10 cellular contexts compared by ENCODE assay signal in the genomic region with DNA sequence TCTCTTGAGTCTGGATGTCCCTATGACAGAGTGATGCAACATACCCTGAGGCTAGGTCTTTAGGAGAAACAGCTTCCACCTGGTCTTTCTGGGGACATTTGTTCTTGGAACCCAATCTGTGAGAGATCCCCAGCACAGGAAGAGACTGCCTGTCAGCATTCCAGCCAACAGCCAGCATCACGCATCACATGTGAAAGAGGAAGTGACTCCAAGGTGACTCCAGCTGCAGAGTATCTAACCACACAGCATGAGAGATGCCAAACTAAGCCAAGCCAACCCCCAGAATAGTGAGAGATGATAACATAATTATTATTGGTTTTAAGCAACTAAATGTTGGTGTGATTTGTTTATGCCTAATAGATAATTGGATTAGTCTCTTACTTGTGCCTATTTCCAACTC. TPM values are rescaled to one million over a fixed set of nuclear protein-coding genes. Genes with fewer than 3 reads are reported as not detected.
DNase-seq lines count a peak whose midpoint lies in the region; ATAC-seq, FAIRE-seq and TF ChIP-seq lines count a peak whose summit lies in the region.
"Had no signal": no experiment of that assay in that cellular context is flagged by ENCODE, and none has a peak within 500 bp of the region (broad histone marks: within the 10 kb centered on the region; RNA-seq: fewer than 3 reads in every experiment).

No MANE protein-coding gene starts in this region.

- H3K4me1 ChIP-seq in heart left ventricle: peaks cover 0 to 8% (median under 1%) of the 10 kb centered on the region in 12 donors
- H3K4me1 ChIP-seq in GM12878 (ENCODE audit: control insufficient read depth, insufficient read depth, low read length): no peaks in the 10 kb centered on the region

- POLR2A ChIA-PET in GM12878 (lab: Charles Lee): no interaction called here

- H3K4me3 ChIP-seq in heart left ventricle: no peak overlapping the region
- H3K4me3 ChIP-seq in GM12878: no peak overlapping the region

- H3K27me3 ChIP-seq in heart left ventricle: no peaks in the 10 kb centered on the region
- peaks cover 0 to 2% of the 10 kb centered on the region in 2 experiments; a peak in 1 of 4 replicates for H3K27me3 ChIP-seq in GM12878 (replicated peaks in 1 of 2; ENCODE audit: control insufficient read depth in 2 of 2, insufficient read depth in 2 of 2, low read length in 1 of 2)

- ATAC-seq in heart left ventricle (peak in 3 of 4 donors; percentile 54 to 81 (median 54)), HG03378 (IDR thresholded peaks at IDR 0.05; ENCODE audit: unreplicated experiment) (peak; percentile 75), GM12878 (peak; percentile 66), HG03025 (IDR thresholded peaks at IDR 0.05; ENCODE audit: low FRiP score, unreplicated experiment) (no peak)
- ATAC-seq: SK-N-SH treated with all-trans-retinoic acid at 6 μM for 48 hours had no signal

- 8 to 40% (median 28%) methylated on average over 1 of the region's 1 CpG for WGBS in heart left ventricle, 4 donors
- 0% methylated on average over 1 of the region's 1 CpG for WGBS in GM12878 (ENCODE audit: insufficient coverage, insufficient replicate concordance, low lambda C conversion rate, missing lambda C conversion rate)

- intact Hi-C loops in heart left ventricle (cut with DNase I) (loop anchor here in 8 of 10 donors (5.0 kb wide), 3 partner anchors 126 to 201 kb away; no protein-coding TSS in a partner anchor), cardiac septum (cut with DNase I) (loop anchor here (5.0 kb wide), 1 partner anchor 141 kb away; no protein-coding TSS in a partner anchor), GM12878 (cut with micrococcal nuclease; ENCODE audit: unreplicated experiment) (no loop called here)

- H3K9me3 ChIP-seq in heart left ventricle (no peaks in the 10 kb centered on the region), GM12878 (replicated peaks; ENCODE audit: control insufficient read depth, insufficient read depth, low read length) (no peaks in the 10 kb centered on the region)

- CTCF ChIA-PET in GM12878 (lab: Yijun Ruan, JAX): interaction anchor here (0.6 to 6.4 kb wide), 4 partner anchors 139 to 201 kb away, joined by 3 to 33 read pairs (median 4); no protein-coding TSS in a partner anchor

- SMC1A ChIA-PET in GM12878 (lab: Charles Lee; ENCODE audit: uncharacterized antibody, unreplicated experiment): interaction anchor here (1.0 kb wide), 1 partner anchor 142 kb away, joined by 3 read pairs; no protein-coding TSS in a partner anchor

- H3K9ac ChIP-seq in GM12878 (ENCODE audit: control insufficient read depth, insufficient read depth, low read length): no peak overlapping the region

- no peaks in the 10 kb centered on the region for H3K79me2 ChIP-seq in GM12878 (ENCODE audit: control insufficient read depth, insufficient read depth, low read length)

- H2AFZ ChIP-seq in GM12878 (ENCODE audit: control insufficient read depth, low read depth, low read length): no peak overlapping the region

- no peaks in the 10 kb centered on the region for H4K20me1 ChIP-seq in GM12878 (ENCODE audit: control insufficient read depth, insufficient read depth)

- no peak for TF ChIP-seq EP300 in GM12878 (IDR thresholded peaks at IDR 0.05; ENCODE audit: borderline replicate concordance in 1 of 2, control insufficient read depth in 1 of 2, low read depth in 2 of 2, low read length in 2 of 2)

- H3K27ac ChIP-seq in heart left ventricle (no peak overlapping the region), GM12878 (ENCODE audit: control insufficient read depth, insufficient read depth) (no peak overlapping the region)

- no peaks in the 10 kb centered on the region for H3K36me3 ChIP-seq in heart left ventricle
- no peaks in the 10 kb centered on the region for H3K36me3 ChIP-seq in GM12878 (ENCODE audit: control insufficient read depth in 2 of 2, insufficient read depth in 2 of 2, low read length in 1 of 2)

- FAIRE-seq in GM12878 (lab: Jason Lieb, UNC): peak; percentile 52

- no peak for TF ChIP-seq RAD21 in GM12878 (IDR thresholded peaks at IDR 0.05; ENCODE audit: insufficient read depth, low read depth, low read length)

- in situ Hi-C loops in GM12878 (cut with MboI): loop anchor here (5.0 kb wide), 2 partner anchors 146 to 201 kb away; partner anchors contain the start of gene CNDP2

- TF ChIP-seq POLR2A in heart left ventricle (IDR thresholded peaks at IDR 0.05): no peak
- no peak for TF ChIP-seq POLR2A in GM12878 (IDR thresholded peaks at IDR 0.05; ENCODE audit: low read depth, low read length)

- DNase-seq in heart left ventricle: peak in 1 of 5 donors; percentile 43
- DNase-seq in cardiac septum (ENCODE audit: low spot score): no peak
- DNase-seq in GM12878 (ENCODE audit: low read depth, low spot score): no peak
- peak; percentile 37 for DNase-seq in stromal cell of bone marrow (ENCODE audit: low read depth)
- DNase-seq in cerebellar nuclear complex (lab: John Stamatoyannopoulos, UW): no peak
- DNase-seq in T-helper 9 cell: no peak
- DNase-seq: C1 segment of cervical spinal cord had no signal

- RAD21 ChIA-PET in GM12878 (lab: Charles Lee; ENCODE audit: unreplicated experiment): interaction anchor here (0.7 kb wide), 1 partner anchor 142 kb away, joined by 3 read pairs; no protein-coding TSS in a partner anchor

- BruUV-seq in GM12878 (replicated peaks; lab: Mats Ljungman, UMichigan): no TSS peak

- H3K4me2 ChIP-seq in GM12878 (ENCODE audit: control insufficient read depth, insufficient read depth): no peak overlapping the region

- no peak for TF ChIP-seq CTCF in heart left ventricle (IDR thresholded peaks at IDR 0.05)
- no peak for TF ChIP-seq CTCF in GM12878 (IDR thresholded peaks at IDR 0.05 in 2 of 3, conservative IDR thresholded peaks at IDR 0.05 in 1 of 3; ENCODE audit: control insufficient read depth in 2 of 3, extremely low read depth in 1 of 3, insufficient read depth in 1 of 3, low read depth in 3 of 3, low read length in 3 of 3)

TF ChIP-seq in GM12878, 131 proteins besides CTCF, POLR2A, EP300 and RAD21:
- no peak for TF ChIP-seq JUNB (IDR thresholded peaks at IDR 0.05)
- TF ChIP-seq SPI1 (IDR thresholded peaks at IDR 0.05; ENCODE audit: borderline replicate concordance, insufficient read depth, low read depth, low read length): peak; percentile 90
- TF ChIP-seq PAX5 (IDR thresholded peaks at IDR 0.05; ENCODE audit: borderline replicate concordance, low read depth, low read length): no peak
- no peak for TF ChIP-seq ZNF207 (IDR thresholded peaks at IDR 0.05; ENCODE audit: borderline replicate concordance)
- no peak for TF ChIP-seq CREM (IDR thresholded peaks at IDR 0.05; ENCODE audit: low read depth)
- TF ChIP-seq ZBED1 (IDR thresholded peaks at IDR 0.05; ENCODE audit: borderline replicate concordance): no peak
- TF ChIP-seq ZNF217 (IDR thresholded peaks at IDR 0.05): no peak

RNA-seq across cellular contexts. Expression of gene C18orf63, which starts 35.7 kb away (rescaled TPM):
- total RNA-seq in heart left ventricle (not detected), cardiac septum (not detected), GM12878 (2014; rRNA removed) (not detected in 2 replicates), GM12878 (2014; rRNA removed; fragmentation: Illumina TruSeq; extraction: Trizol) (not detected in 2 replicates), GM12878 (2021) (not detected in 2 replicates)
- polyA plus RNA-seq in heart left ventricle (not detected), GM12878 (2011; rRNA removed) (not detected in 2 replicates), GM12878 (2014; fragmentation: Illumina TruSeq; extraction: Trizol) (not detected in 2 replicates), GM12878 (2014; fragmentation: Nextera tagmentation; extraction: Ambion mirVana) (not detected), GM12878 (2014; rRNA removed) (not detected in 2 replicates), GM12878 (2016; fragmentation: Nextera tagmentation; extraction: Ambion mirVana) (not detected)
- not detected in 2 replicates for total RNA-seq in GM12878 (2013; cell fraction: nucleolus; rRNA removed)
- polyA plus RNA-seq in GM12878 (2011; ENCODE audit: low read depth): not detected
- polyA plus RNA-seq in GM12878 (2011; cell fraction: cytosol; rRNA removed): not detected in 2 replicates
- polyA plus RNA-seq in GM12878 (2011; cell fraction: nucleus; rRNA removed): not detected in 2 replicates
- polyA plus RNA-seq in GM12878 (2012): not detected in 2 replicates
- not detected in 2 replicates for polyA minus RNA-seq in GM12878 (2011; rRNA and poly(A)+ RNA removed)
- polyA minus RNA-seq in GM12878 (2011; cell fraction: cytosol; rRNA and poly(A)+ RNA removed): not detected in 2 replicates
- polyA minus RNA-seq in GM12878 (2011; cell fraction: nucleus; rRNA and poly(A)+ RNA removed): not detected in 2 replicates

RNA-seq across cellular contexts. Expression of gene CYB5A, which starts 59.6 kb away (rescaled TPM):
- 100 to 1,000 TPM in 4 of 9 donors, 10 to 100 TPM in 5; 46.5 to 146 (median 83.3) TPM for total RNA-seq in heart left ventricle
- 10 to 100 TPM; 50.7 to 56.4 TPM for polyA plus RNA-seq in heart left ventricle
- 57.2 TPM for total RNA-seq in cardiac septum
- 49.2 and 49.6 TPM in 2 replicates for total RNA-seq in GM12878 (2013; cell fraction: nucleolus; rRNA removed)
- 63.2 and 76.9 TPM in 2 replicates for total RNA-seq in GM12878 (2014; rRNA removed)
- total RNA-seq in GM12878 (2014; rRNA removed; fragmentation: Illumina TruSeq; extraction: Trizol): 63.9 and 68.7 TPM in 2 replicates
- total RNA-seq in GM12878 (2021): 60.2 and 60.4 TPM in 2 replicates
- 29.6 TPM for polyA plus RNA-seq in GM12878 (2011; ENCODE audit: low read depth)
- polyA plus RNA-seq in GM12878 (2011; rRNA removed): 106 and 119 TPM in 2 replicates
- polyA plus RNA-seq in GM12878 (2011; cell fraction: cytosol; rRNA removed): 126 and 164 TPM in 2 replicates
- 57.7 and 65.9 TPM in 2 replicates for polyA plus RNA-seq in GM12878 (2011; cell fraction: nucleus; rRNA removed)
- polyA plus RNA-seq in GM12878 (2012): 46.7 and 56.5 TPM in 2 replicates
- polyA plus RNA-seq in GM12878 (2014; fragmentation: Illumina TruSeq; extraction: Trizol): 78.6 and 87.4 TPM in 2 replicates
- polyA plus RNA-seq in GM12878 (2014; fragmentation: Nextera tagmentation; extraction: Ambion mirVana): 100 to 1,000 TPM; 120 to 129 TPM
- polyA plus RNA-seq in GM12878 (2014; rRNA removed): 57.8 and 76.8 TPM in 2 replicates
- polyA plus RNA-seq in GM12878 (2016; fragmentation: Nextera tagmentation; extraction: Ambion mirVana): 100 to 1,000 TPM; 119 to 122 TPM
- polyA minus RNA-seq in GM12878 (2011; rRNA and poly(A)+ RNA removed): 30.7 and 34.2 TPM in 2 replicates
- polyA minus RNA-seq in GM12878 (2011; cell fraction: cytosol; rRNA and poly(A)+ RNA removed): 8.8 and 20.5 TPM in 2 replicates
- polyA minus RNA-seq in GM12878 (2011; cell fraction: nucleus; rRNA and poly(A)+ RNA removed): 8.0 and 8.1 TPM in 2 replicates
